Comparison of ENCODE assay signal across 8 cellular contexts in the genomic region with DNA sequence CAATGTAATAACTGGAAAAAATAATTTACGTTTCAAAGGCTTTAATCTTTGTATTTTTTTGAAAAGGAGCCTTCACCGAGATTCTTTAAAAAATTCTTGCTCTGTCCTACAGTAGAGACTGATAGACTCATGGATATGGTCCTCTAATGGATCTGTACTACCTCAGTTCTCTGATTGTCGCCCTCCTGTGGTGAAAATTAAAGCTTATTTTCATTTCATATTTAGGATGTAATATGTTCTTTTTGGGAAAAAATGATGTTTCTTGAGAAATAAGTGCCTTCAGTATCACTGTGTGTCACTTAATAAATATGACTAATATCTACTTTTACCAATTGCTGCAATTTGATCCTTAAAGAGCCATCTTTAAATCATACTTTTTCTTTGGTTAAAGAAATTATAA.
DNase-seq lines count a peak whose midpoint lies in the region; ATAC-seq, FAIRE-seq and TF ChIP-seq lines count a peak whose summit lies in the region.
"Not testable (repeated sequence)": the region's sequence is repeated elsewhere in the genome, so short reads cannot be mapped to it uniquely, and the experiment has no call there.

No MANE protein-coding gene starts in this region.

- not testable (repeated sequence) for H3K4me1 ChIP-seq in H9 (ENCODE audit: insufficient read depth, low read length); KMS-11 (ENCODE audit: low read depth, poor library complexity, severe bottlenecking); OCI-LY7 (ENCODE audit: insufficient read depth, low read length, poor library complexity, severe bottlenecking); RWPE2 (ENCODE audit: insufficient read depth, poor library complexity, severe bottlenecking); neural progenitor cell

- H2BK12ac ChIP-seq in H9 (ENCODE audit: insufficient read length, low read depth, low read length): not testable (repeated sequence)

- not testable (repeated sequence) for H2BK5ac ChIP-seq in H9 (ENCODE audit: insufficient read length, low read length)

- not testable (repeated sequence) for H3K4ac ChIP-seq in H9 (ENCODE audit: low read depth, low read length)

- H2BK20ac ChIP-seq in H9 (ENCODE audit: low read depth, low read length, poor library complexity, severe bottlenecking): not testable (repeated sequence)

- H3T11ph ChIP-seq in H9 (ENCODE audit: low read length): not testable (repeated sequence)

- H3K14ac ChIP-seq in H9 (ENCODE audit: insufficient read depth, low read length): not testable (repeated sequence)

- H3K27ac ChIP-seq in 22Rv1; H9 (ENCODE audit: insufficient read length, low read depth, low read length); KMS-11; OCI-LY7 (ENCODE audit: low read depth, low read length, poor library complexity, severe bottlenecking); RWPE2 (ENCODE audit: poor library complexity, severe bottlenecking); neural progenitor cell: not testable (repeated sequence)

- H3K23ac ChIP-seq in H9 (ENCODE audit: insufficient read length, low read depth, low read length): not testable (repeated sequence)

- not testable (repeated sequence) for H2AK5ac ChIP-seq in H9 (ENCODE audit: insufficient read length, low read length)

- H4K91ac ChIP-seq in H9 (ENCODE audit: insufficient read length, low read depth, low read length): not testable (repeated sequence)

- not testable (repeated sequence) for H3K79me1 ChIP-seq in H9 (ENCODE audit: insufficient read depth, low read depth, low read length, poor library complexity, severe bottlenecking)

- not testable (repeated sequence) for H3K56ac ChIP-seq in H9 (ENCODE audit: insufficient read length, low read depth, low read length)

- H3F3A ChIP-seq in neural progenitor cell (ENCODE audit: low read depth): not testable (repeated sequence)

- not testable (repeated sequence) for BruUV-seq in OCI-LY7 (replicated peaks; lab: Mats Ljungman, UMichigan)

- not testable (repeated sequence) for H3K4me3 ChIP-seq in KMS-11 (IDR thresholded peaks at IDR 0.05; ENCODE audit: insufficient read depth, low read depth, low read length); OCI-LY7 (ENCODE audit: low read depth, low read length, poor library complexity, severe bottlenecking); RWPE2 (ENCODE audit: severe bottlenecking); bronchial epithelial cell (ENCODE audit: low read depth, low read length); neural progenitor cell

- DNase-seq in H9; OCI-LY7 (ENCODE audit: low spot score); RWPE2 (ENCODE audit: low spot score); neural progenitor cell (ENCODE audit: low spot score): not testable (repeated sequence)
- peak; percentile 50 for DNase-seq in NAMALWA (ENCODE audit: low spot score)
- DNase-seq in bronchial epithelial cell (ENCODE audit: low read depth): peak; percentile 2

- H3K36me3 ChIP-seq in KMS-11 (ENCODE audit: insufficient read depth); OCI-LY7 (ENCODE audit: insufficient read depth, low read length); RWPE2 (ENCODE audit: low read depth); bronchial epithelial cell (ENCODE audit: control insufficient read depth, insufficient read depth, low read length); neural progenitor cell: not testable (repeated sequence)

- not testable (repeated sequence) for FAIRE-seq in bronchial epithelial cell (lab: Jason Lieb, UNC)

- not testable (repeated sequence) for H3K9me2 ChIP-seq in OCI-LY7 (ENCODE audit: insufficient read depth, low read length)

- WGBS in H9 (ENCODE audit: extremely low coverage, insufficient read length, low lambda C conversion rate): no CpG with 5 or more reads among the region's 3 CpGs

- CTCF ChIA-PET in OCI-LY7 (lab: Charles Lee; ENCODE audit: unreplicated experiment): not testable (repeated sequence)

- H3K27ac Mint-ChIP-seq in H9, neural progenitor cell: not testable (repeated sequence)

- H3K18ac ChIP-seq in H9 (ENCODE audit: insufficient read length, low read depth, low read length): not testable (repeated sequence)

- not testable (repeated sequence) for H2AFZ ChIP-seq in H9 (ENCODE audit: low read length); KMS-11 (ENCODE audit: low read depth); OCI-LY7 (ENCODE audit: low read length); neural progenitor cell (replicated peaks)

- not testable (repeated sequence) for H2BK120ac ChIP-seq in H9 (ENCODE audit: low read depth, low read length, poor library complexity, severe bottlenecking)

- not testable (repeated sequence) for H3K27me3 Mint-ChIP-seq in H9 (ENCODE audit: low read depth); neural progenitor cell (ENCODE audit: insufficient read depth, low read depth)

- H3K9me3 Mint-ChIP-seq in H9 (peaks cover 90 to 93% of the 10 kb centered on the region in 2 experiments), neural progenitor cell (peaks cover 62% of the 10 kb centered on the region)

- H3K27me3 ChIP-seq in H9 (ENCODE audit: insufficient read depth, low read length); KMS-11 (ENCODE audit: insufficient read depth, low read depth); RWPE2 (ENCODE audit: insufficient read depth, poor library complexity, severe bottlenecking); bronchial epithelial cell (ENCODE audit: control insufficient read depth, insufficient read depth, low read length); neural progenitor cell: not testable (repeated sequence)

- not testable (repeated sequence) for H3K4me1 Mint-ChIP-seq in H9, neural progenitor cell

- peaks cover 18 to 38% (median 34%) of the 10 kb centered on the region in 3 experiments for H3K36me3 Mint-ChIP-seq in H9 (ENCODE audit: insufficient read depth in 1 of 3, low read depth in 3 of 3)
- H3K36me3 Mint-ChIP-seq in neural progenitor cell: not testable (repeated sequence)

- H4K20me1 ChIP-seq in H9 (ENCODE audit: control insufficient read depth, insufficient read depth, insufficient read length); KMS-11 (ENCODE audit: insufficient read depth); OCI-LY7 (ENCODE audit: insufficient read depth, low read length); neural progenitor cell (ENCODE audit: low read depth): not testable (repeated sequence)

- not testable (repeated sequence) for H3K79me2 ChIP-seq in H9 (ENCODE audit: insufficient read depth, low read length); KMS-11 (ENCODE audit: insufficient read depth, low read depth); OCI-LY7 (ENCODE audit: insufficient read depth, low read depth, low read length); neural progenitor cell (ENCODE audit: low read depth)

- H3K4me3 Mint-ChIP-seq in H9, neural progenitor cell: not testable (repeated sequence)

- not testable (repeated sequence) for H3K23me2 ChIP-seq in H9 (ENCODE audit: insufficient read length, low read depth, low read length, poor library complexity, severe bottlenecking)

- H3K9ac ChIP-seq in H9 (ENCODE audit: extremely low read depth, insufficient read length, low read length); KMS-11; neural progenitor cell: not testable (repeated sequence)

- not testable (repeated sequence) for H2BK15ac ChIP-seq in H9 (ENCODE audit: low read depth, low read length)

- H4K5ac ChIP-seq in H9 (ENCODE audit: insufficient read length, low read depth, low read length): not testable (repeated sequence)

- H3K4me2 ChIP-seq in H9 (ENCODE audit: insufficient read depth, insufficient read length, low read length); KMS-11; OCI-LY7 (ENCODE audit: low read length); neural progenitor cell: not testable (repeated sequence)

- ATAC-seq in RWPE2 (ENCODE audit: low read depth): not testable (repeated sequence)

- TF ChIP-seq CTCF in 22Rv1 (IDR thresholded peaks at IDR 0.05) (peak; percentile 75), H9 (conservative IDR thresholded peaks at IDR 0.05) (0 out of 3 replicates have a peak, but pooled peaks have one; percentile 11), KMS-11 (conservative IDR thresholded peaks at IDR 0.05; ENCODE audit: low read depth, low read length) (peak; percentile 38), OCI-LY7 (conservative IDR thresholded peaks at IDR 0.05; ENCODE audit: low read length) (peak; percentile 63), RWPE2 (IDR thresholded peaks at IDR 0.05; ENCODE audit: poor library complexity, severe bottlenecking) (peak; percentile 39), neural progenitor cell (IDR thresholded peaks at IDR 0.05) (peak; percentile 5)
- not testable (repeated sequence) for TF ChIP-seq CTCF in bronchial epithelial cell (IDR thresholded peaks at IDR 0.05; ENCODE audit: insufficient read depth, low read length, severe bottlenecking)

- H3K9me3 ChIP-seq in H9 (ENCODE audit: control insufficient read depth, low read depth, low read length) (peaks cover 45% of the 10 kb centered on the region), neural progenitor cell (ENCODE audit: low read depth) (peaks cover 49% of the 10 kb centered on the region)
- H3K9me3 ChIP-seq in OCI-LY7 (ENCODE audit: low read length); RWPE2 (ENCODE audit: severe bottlenecking): not testable (repeated sequence)

- intact Hi-C loops in OCI-LY7 (cut with micrococcal nuclease; ENCODE audit: unreplicated experiment): not testable (repeated sequence)

- POLR2A ChIA-PET in OCI-LY7 (lab: Charles Lee): not testable (repeated sequence)

- not testable (repeated sequence) for H4K8ac ChIP-seq in H9 (replicated peaks; ENCODE audit: insufficient read length, low read depth, low read length)
